ENCODE assay signal across 15 cellular contexts in genomic region chr21:41639336-41639735, GRCh38.
DNase-seq lines count a peak whose midpoint lies in the region; ATAC-seq and TF ChIP-seq lines count a peak whose summit lies in the region.
"Had no signal": no experiment of that assay in that cellular context is flagged by ENCODE, and none has a peak within 500 bp of the region (broad histone marks: within the 10 kb centered on the region; RNA-seq: fewer than 3 reads in every experiment).

No MANE protein-coding gene starts in this region.

- TF ChIP-seq CTCF in RWPE2 (IDR thresholded peaks at IDR 0.05; ENCODE audit: poor library complexity, severe bottlenecking): no peak
- no peak for TF ChIP-seq CTCF in MM.1S (IDR thresholded peaks at IDR 0.05; ENCODE audit: low read length)

- no peak overlapping the region for H3K4me2 ChIP-seq in MM.1S (ENCODE audit: low read depth, low read length)
- H3K4me2 ChIP-seq: BLaER1 treated with 17β-estradiol and CSF1 and Interleukin-3, amounts not matched to agents 10 nM and 100 nM had no signal

- no peak overlapping the region for H2AFZ ChIP-seq in MM.1S (ENCODE audit: low read length)

- no peaks in the 10 kb centered on the region for H3F3A ChIP-seq in MM.1S (ENCODE audit: insufficient read depth, low read length)

- no peaks in the 10 kb centered on the region for H4K20me1 ChIP-seq in MM.1S (ENCODE audit: insufficient read depth, low read length)
- H4K20me1 ChIP-seq: BLaER1 treated with 17β-estradiol and CSF1 and Interleukin-3, amounts not matched to agents 10 nM and 100 nM had no signal

- intact Hi-C loops in Right ventricle myocardium superior (cut with DNase I): no loop called here
- intact Hi-C loops in left ventricle myocardium superior (cut with micrococcal nuclease): no loop called here
- intact Hi-C loops in posterior vena cava (cut with DNase I): loop anchor here in 1 of 2 donors (1.0 kb wide), 1 partner anchor 19 kb away; no protein-coding TSS in a partner anchor

- no peaks in the 10 kb centered on the region for H3K79me2 ChIP-seq in MM.1S (ENCODE audit: low read length)

- H3K4me3 ChIP-seq in RWPE2 (ENCODE audit: severe bottlenecking) (no peak overlapping the region), MM.1S (ENCODE audit: low read length) (no peak overlapping the region)
- H3K4me3 ChIP-seq: BLaER1 treated with 17β-estradiol and CSF1 and Interleukin-3, amounts not matched to agents 10 nM and 100 nM had no signal

- H3K27ac ChIP-seq in RWPE2 (ENCODE audit: poor library complexity, severe bottlenecking): peak overlapping the region; percentile 99
- no peak overlapping the region for H3K27ac ChIP-seq in MM.1S (ENCODE audit: low read length)
- H3K27ac ChIP-seq: BLaER1 treated with 17β-estradiol and CSF1 and Interleukin-3, amounts not matched to agents 10 nM and 100 nM had no signal

- H3K4me1 ChIP-seq in RWPE2 (ENCODE audit: insufficient read depth, poor library complexity, severe bottlenecking) (peaks cover 43% of the 10 kb centered on the region), MM.1S (ENCODE audit: low read length) (no peaks in the 10 kb centered on the region)

- H3K9me3 ChIP-seq in RWPE2 (ENCODE audit: severe bottlenecking): no peaks in the 10 kb centered on the region
- no peaks in the 10 kb centered on the region for H3K9me3 ChIP-seq in MM.1S (replicated peaks; ENCODE audit: insufficient read depth, low read length)
- H3K9me3 ChIP-seq: BLaER1 treated with 17β-estradiol and CSF1 and Interleukin-3, amounts not matched to agents 10 nM and 100 nM had no signal

- no peak overlapping the region for H3K9ac ChIP-seq in MM.1S (ENCODE audit: low read length)
- H3K9ac ChIP-seq: BLaER1 treated with 17β-estradiol and CSF1 and Interleukin-3, amounts not matched to agents 10 nM and 100 nM had no signal

- H3K27me3 ChIP-seq in RWPE2 (ENCODE audit: insufficient read depth, poor library complexity, severe bottlenecking) (no peaks in the 10 kb centered on the region), MM.1S (replicated peaks; ENCODE audit: insufficient read depth, low read length) (peaks cover 66% of the 10 kb centered on the region)
- H3K27me3 ChIP-seq: BLaER1 treated with 17β-estradiol and CSF1 and Interleukin-3, amounts not matched to agents 10 nM and 100 nM had no signal

- ATAC-seq in Right ventricle myocardium superior (ENCODE audit: poor library complexity) (peak; percentile 51), left ventricle myocardium superior (no peak), RWPE2 (ENCODE audit: low read depth) (no peak)

- H3K9me2 ChIP-seq in MM.1S (replicated peaks; ENCODE audit: insufficient read depth, low read length): no peaks in the 10 kb centered on the region

- in situ Hi-C loops in KBM-7 (cut with MboI; ENCODE audit: low pct_unique_long_range_greater_than_20kb, low sequenced_read_pairs): no loop called here

- H3K36me3 ChIP-seq in RWPE2 (ENCODE audit: low read depth): no peaks in the 10 kb centered on the region
- no peaks in the 10 kb centered on the region for H3K36me3 ChIP-seq in MM.1S (replicated peaks; ENCODE audit: insufficient read depth, low read length)
- H3K36me3 ChIP-seq: BLaER1 treated with 17β-estradiol and CSF1 and Interleukin-3, amounts not matched to agents 10 nM and 100 nM had no signal

- DNase-seq in Right ventricle myocardium superior (no peak), left ventricle myocardium superior (no peak), RWPE2 (ENCODE audit: low spot score) (no peak), posterior vena cava (ENCODE audit: low spot score) (peak; percentile 60), MM.1S (no peak), KBM-7 (no peak)
- no peak for DNase-seq in activated naive CD4-positive, alpha-beta T cell treated with Interleukin-2 at 50 U/mL for 16 hours
- DNase-seq: 8988T; ACHN; Calu3; CD4-positive, CD25-positive, alpha-beta regulatory T cell; DMS 273 treated with DMSO at 0.1 percent for 48 hours; HCEC 1CT; HFFc6 had no signal
